In the genomic region with DNA sequence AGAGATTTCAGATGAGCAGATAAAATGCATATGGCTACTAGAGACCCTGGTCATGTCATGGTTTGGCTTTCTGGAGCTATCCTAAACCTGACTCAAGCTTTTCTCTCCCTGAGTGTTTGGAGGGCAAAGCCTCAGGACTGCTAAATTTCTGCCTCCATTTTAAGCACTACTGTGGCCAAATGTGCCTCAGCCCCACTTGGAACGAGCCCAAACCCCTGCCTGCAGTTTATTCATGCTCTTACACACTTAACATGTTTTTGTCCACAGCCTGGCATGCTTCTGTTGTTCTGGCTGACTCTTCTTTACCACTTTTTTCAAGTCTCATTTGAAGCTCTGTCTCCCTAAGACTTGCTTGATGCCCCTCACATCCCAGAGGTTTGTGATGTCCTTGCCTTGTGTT, we compare ENCODE assay signal across 17 cellular contexts. TPM values are rescaled to one million over a fixed set of nuclear protein-coding genes. Genes with fewer than 3 reads are reported as not detected.
DNase-seq lines count a peak whose midpoint lies in the region; ATAC-seq, FAIRE-seq and TF ChIP-seq lines count a peak whose summit lies in the region.
"Had no signal": no experiment of that assay in that cellular context is flagged by ENCODE, and none has a peak within 500 bp of the region (broad histone marks: within the 10 kb centered on the region; RNA-seq: fewer than 3 reads in every experiment).

No MANE protein-coding gene starts in this region.

- peak overlapping the region; percentile 86 for H3K4me2 ChIP-seq in BLaER1

- 78 to 95% (median 80%) methylated on average over 1 of the region's 1 CpG for WGBS in small intestine, 3 donors

- intact Hi-C loops in CD4-positive, alpha-beta memory T cell (cut with micrococcal nuclease) = no loop called here
- intact Hi-C loops in activated B cell treated with CpG ODN at 0.5 μM for 24 hours (cut with micrococcal nuclease) = no loop called here

- no peaks in the 10 kb centered on the region for H3K9me3 Mint-ChIP-seq in CD4-positive, alpha-beta memory T cell
- H3K9me3 Mint-ChIP-seq in activated B cell treated with CpG ODN at 0.5 μM for 24 hours (peaks cover 4% of the 10 kb centered on the region), neural crest cell (no peaks in the 10 kb centered on the region)

- peak overlapping the region; percentile 8; the same call in 1 of the 2 replicates for H3K9ac ChIP-seq in BLaER1

- TF ChIP-seq CTCF in activated B cell treated with CpG ODN at 0.5 μM for 24 hours (IDR thresholded peaks at IDR 0.05) (no peak), neural crest cell (conservative IDR thresholded peaks at IDR 0.05) (no peak)

- peaks cover 50 to 87% (median 72%) of the 10 kb centered on the region in 4 donors for H3K4me1 Mint-ChIP-seq in CD4-positive, alpha-beta memory T cell
- peaks cover 99% of the 10 kb centered on the region for H3K4me1 Mint-ChIP-seq in activated B cell treated with CpG ODN at 0.5 μM for 24 hours
- peaks cover 8% of the 10 kb centered on the region for H3K4me1 Mint-ChIP-seq in neural crest cell

- peaks cover 10% of the 10 kb centered on the region for H3K9me3 ChIP-seq in BLaER1
- H3K9me3 ChIP-seq in CD4-positive, alpha-beta memory T cell (ENCODE audit: control insufficient read depth in 1 of 2, low read length in 2 of 2) = no peaks in the 10 kb centered on the region
- no peaks in the 10 kb centered on the region for H3K9me3 ChIP-seq in small intestine (ENCODE audit: control insufficient read depth, low read depth)

- no peak for FAIRE-seq in small intestine (lab: Jason Lieb, UNC)

- no peaks in the 10 kb centered on the region for H3K27me3 ChIP-seq in BLaER1
- no peaks in the 10 kb centered on the region for H3K27me3 ChIP-seq in CD4-positive, alpha-beta memory T cell (ENCODE audit: insufficient read depth, low read length)
- no peaks in the 10 kb centered on the region for H3K27me3 ChIP-seq in small intestine (ENCODE audit: control insufficient read depth in 2 of 2, insufficient read depth in 2 of 2, low read length in 2 of 2)

- H3K27ac ChIP-seq in BLaER1 (peak overlapping the region; percentile 82), small intestine (ENCODE audit: low read depth in 1 of 2, low read length in 1 of 2) (no peak overlapping the region)
- no peak overlapping the region for H3K27ac ChIP-seq in CD4-positive, alpha-beta memory T cell (ENCODE audit: low read depth, low read length)

- H4K20me1 ChIP-seq in BLaER1 = no peaks in the 10 kb centered on the region

- no peak for ATAC-seq in activated B cell treated with CpG ODN at 0.5 μM for 24 hours (ENCODE audit: low read depth)
- no peak for ATAC-seq in HG03135 (IDR thresholded peaks at IDR 0.05; ENCODE audit: unreplicated experiment)
- ATAC-seq: PC-3 had no signal

- H3K4me3 Mint-ChIP-seq in CD4-positive, alpha-beta memory T cell = no peak overlapping the region
- peak overlapping the region; percentile 58 for H3K4me3 Mint-ChIP-seq in activated B cell treated with CpG ODN at 0.5 μM for 24 hours
- H3K4me3 Mint-ChIP-seq in neural crest cell = no peak overlapping the region

- no peaks in the 10 kb centered on the region for H3K27me3 Mint-ChIP-seq in CD4-positive, alpha-beta memory T cell
- H3K27me3 Mint-ChIP-seq in activated B cell treated with CpG ODN at 0.5 μM for 24 hours (no peaks in the 10 kb centered on the region), neural crest cell (ENCODE audit: low read depth) (no peaks in the 10 kb centered on the region)

- peaks cover 99% of the 10 kb centered on the region for H3K4me1 ChIP-seq in BLaER1
- peaks cover 47% of the 10 kb centered on the region for H3K4me1 ChIP-seq in CD4-positive, alpha-beta memory T cell (ENCODE audit: insufficient read depth, low read length)
- H3K4me1 ChIP-seq in small intestine (ENCODE audit: control insufficient read depth in 2 of 2, insufficient read depth in 1 of 2, low read depth in 1 of 2, low read length in 1 of 2) = no peaks in the 10 kb centered on the region

- H3K4me3 ChIP-seq in BLaER1 (no peak overlapping the region), small intestine (ENCODE audit: low read depth in 1 of 2, low read length in 2 of 2) (no peak overlapping the region)
- no peak overlapping the region for H3K4me3 ChIP-seq in CD4-positive, alpha-beta memory T cell (ENCODE audit: low read length in 2 of 2)

- H3K36me3 ChIP-seq in BLaER1 (peaks cover 26% of the 10 kb centered on the region), small intestine (ENCODE audit: control insufficient read depth in 2 of 2, insufficient read depth in 2 of 2, low read length in 2 of 2) (no peaks in the 10 kb centered on the region)
- no peaks in the 10 kb centered on the region for H3K36me3 ChIP-seq in CD4-positive, alpha-beta memory T cell (ENCODE audit: insufficient read depth, low read length)

- no peak for DNase-seq in CD4-positive, alpha-beta memory T cell
- DNase-seq in activated B cell treated with CpG ODN at 0.5 μM for 24 hours (no peak), neural crest cell (ENCODE audit: low read depth, low spot score) (no peak), COLO668 (lab: John Stamatoyannopoulos, UW; ENCODE audit: unreplicated experiment) (no peak), small intestine (no peak)
- DNase-seq: ACHN; COR-L47; H7; NCI-H1417; NCI-H1930; NCI-H2171 treated with DMSO at 0.1 percent for 48 hours; NCI-H446 treated with DMSO at 0.1 percent for 48 hours; NK-92 treated with Interleukin-12 subunit alpha and Interleukin-12 subunit beta, amount 100 ng/mL, for 24 hours; PC-3; SW 1271 had no signal

- peaks cover 20 to 37% of the 10 kb centered on the region in 2 donors for H3K36me3 Mint-ChIP-seq in CD4-positive, alpha-beta memory T cell
- peaks cover 32% of the 10 kb centered on the region for H3K36me3 Mint-ChIP-seq in activated B cell treated with CpG ODN at 0.5 μM for 24 hours (ENCODE audit: low read depth)
- H3K36me3 Mint-ChIP-seq in neural crest cell (ENCODE audit: low read depth) = no peaks in the 10 kb centered on the region

- CTCF ChIA-PET in CD4-positive, alpha-beta memory T cell (lab: Charles Lee; ENCODE audit: partially characterized antibody) = interaction anchor here (1.3 to 1.6 kb wide), 2 partner anchors 13 to 33 kb away, joined by 3 read pairs; no protein-coding TSS in a partner anchor
- CTCF ChIA-PET in activated B cell treated with CpG ODN at 0.5 μM for 24 hours (lab: Charles Lee) = interaction anchor here (1.0 kb wide), 1 partner anchor 160 kb away, joined by 3 read pairs; no protein-coding TSS in a partner anchor

- peak overlapping the region in 6 of 7 donors; percentile 9 to 81 (median 57) for H3K27ac Mint-ChIP-seq in CD4-positive, alpha-beta memory T cell
- H3K27ac Mint-ChIP-seq in activated B cell treated with CpG ODN at 0.5 μM for 24 hours (peak overlapping the region; percentile 77), neural crest cell (ENCODE audit: unreplicated experiment) (peak overlapping the region; percentile 39)

- POLR2A ChIA-PET in CD4-positive, alpha-beta memory T cell (lab: Charles Lee; ENCODE audit: partially characterized antibody) = interaction anchor here (1.3 kb wide), 2 partner anchors 16 to 22 kb away, joined by 3 to 4 read pairs; no protein-coding TSS in a partner anchor
- POLR2A ChIA-PET in activated B cell treated with CpG ODN at 0.5 μM for 24 hours (lab: Charles Lee) = interaction anchor here (0.8 to 1.7 kb wide), 4 partner anchors 12 to 35 kb away, joined by 3 to 7 read pairs (median 4); no protein-coding TSS in a partner anchor

RNA-seq across cellular contexts. Expression of a gene that starts 24.7 kb away (rescaled TPM):
- 10 to 100 TPM; 78.1 to 81.3 TPM for total RNA-seq in CD4-positive, alpha-beta memory T cell
- 10 to 100 TPM in 1 of 2 donors, 1 to 10 TPM in 1; 4.4 to 17.9 TPM for polyA plus RNA-seq in CD4-positive, alpha-beta memory T cell
- total RNA-seq in activated B cell treated with CpG ODN at 0.5 μM for 24 hours = 66.7 and 69.0 TPM in 2 replicates
- total RNA-seq in neural crest cell = 34.2 and 36.8 TPM in 2 replicates
- polyA plus RNA-seq in small intestine = 10 to 100 TPM in 1 of 3 donors, 1 to 10 TPM in 2; 5.6 to 27.4 (median 7.3) TPM
